ENCODE assay signal across 29 cellular contexts in the genomic region with DNA sequence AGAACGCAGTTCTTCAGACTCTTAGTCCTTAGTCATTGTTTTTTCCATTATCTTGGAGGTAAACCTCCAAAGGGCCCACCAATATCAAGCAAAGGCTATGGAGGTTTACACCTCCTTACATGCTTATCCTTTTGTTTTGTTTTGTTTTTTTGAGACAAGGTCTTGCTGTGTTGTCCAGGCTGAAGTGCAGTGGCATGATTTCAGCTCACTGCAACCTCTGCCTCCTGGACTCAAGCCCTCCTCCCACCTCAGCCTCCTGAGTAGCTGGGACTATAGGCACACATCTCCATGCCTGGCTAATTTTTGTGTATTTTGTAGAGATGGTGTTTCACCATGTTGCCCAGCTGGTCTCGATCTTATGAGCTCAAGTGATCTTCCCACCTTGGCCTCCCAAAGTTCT. TPM values are rescaled to one million over a fixed set of nuclear protein-coding genes. Genes with fewer than 3 reads are reported as not detected.
"Had no signal": no experiment of that assay in that cellular context is flagged by ENCODE, and none has a peak within 500 bp of the region (broad histone marks: within the 10 kb centered on the region; RNA-seq: fewer than 3 reads in every experiment).

No MANE protein-coding gene starts in this region.

- H3K9me3 Mint-ChIP-seq: activated CD4-positive, alpha-beta memory T cell treated with anti-CD3 and anti-CD28 coated beads, Interleukin-2, amount 10 ng/mL, durations not matched to agents 7 days and 5 days; activated CD4-positive, alpha-beta T cell treated with anti-CD3 and anti-CD28 coated beads, Interleukin-2, amount 10 ng/mL, durations not matched to agents 7 days and 5 days; activated T-cell treated with anti-CD3 and anti-CD28 coated beads, Interleukin-2, amount 50 U/mL, for 24 hours; activated T-cell treated with anti-CD3 and anti-CD28 coated beads, Interleukin-2, amount 50 U/mL, for 72 hours; central memory CD8-positive, alpha-beta T cell; effector memory CD8-positive, alpha-beta T cell had no signal

- H3K27me3 Mint-ChIP-seq: activated naive CD8-positive, alpha-beta T cell; activated T-cell treated with anti-CD3 and anti-CD28 coated beads, Interleukin-2, amount 50 U/mL, for 24 hours had no signal

- H3K36me3 ChIP-seq: brain microvascular endothelial cell, esophagus squamous epithelium, gastroesophageal sphincter had no signal

- H3K36me3 Mint-ChIP-seq: activated naive CD8-positive, alpha-beta T cell had no signal

- H3K27me3 ChIP-seq: brain microvascular endothelial cell, esophagus squamous epithelium, gastroesophageal sphincter had no signal

- DNase-seq: activated CD4-positive, alpha-beta memory T cell treated with anti-CD3 and anti-CD28 coated beads, Interleukin-2, amount 10 ng/mL, durations not matched to agents 7 days and 5 days; activated CD4-positive, alpha-beta T cell treated with anti-CD3 and anti-CD28 coated beads for 1 hour; activated CD4-positive, alpha-beta T cell treated with anti-CD3 and anti-CD28 coated beads for 4 hours; activated CD4-positive, alpha-beta T cell treated with anti-CD3 and anti-CD28 coated beads, Interleukin-2, amount 10 ng/mL, durations not matched to agents 7 days and 5 days; activated CD4-positive, alpha-beta T cell treated with anti-CD3 and anti-CD28 coated beads, Interleukin-2, amount 50 U/mL, for 4 hours; activated CD8-positive, alpha-beta memory T cell treated with anti-CD3 and anti-CD28 coated beads, Interleukin-2, amount 50 U/mL, for 48 hours; activated gamma-delta T cell; activated naive CD4-positive, alpha-beta T cell treated with anti-CD3 and anti-CD28 coated beads, Interleukin-2, amount 50 U/mL, for 16 hours; activated naive CD4-positive, alpha-beta T cell treated with Interleukin-2 at 50 U/mL for 16 hours; activated T-cell treated with anti-CD3 and anti-CD28 coated beads for 4 hours; activated T-cell treated with anti-CD3 and anti-CD28 coated beads, Interleukin-2, amount 50 U/mL, for 24 hours; activated T-cell treated with anti-CD3 and anti-CD28 coated beads, Interleukin-2, amount 50 U/mL, for 72 hours; amniotic stem cell; anterior cingulate cortex; brain microvascular endothelial cell; dermis blood vessel endothelial cell; effector CD4-positive, alpha-beta T cell; effector memory CD8-positive, alpha-beta T cell; esophagus squamous epithelium; foreskin melanocyte; T-helper 2 cell had no signal

- H3K4me1 Mint-ChIP-seq: activated CD4-positive, alpha-beta memory T cell treated with anti-CD3 and anti-CD28 coated beads, Interleukin-2, amount 10 ng/mL, durations not matched to agents 7 days and 5 days; central memory CD8-positive, alpha-beta T cell had no signal

- H3K9me3 ChIP-seq: esophagus squamous epithelium, gastroesophageal sphincter had no signal

- H3K27ac ChIP-seq: brain microvascular endothelial cell, coronary artery, epithelial cell of prostate, esophagus squamous epithelium, gastroesophageal sphincter had no signal

- H3K27ac Mint-ChIP-seq: activated CD4-positive, alpha-beta memory T cell treated with anti-CD3 and anti-CD28 coated beads, Interleukin-2, amount 10 ng/mL, durations not matched to agents 7 days and 5 days; activated CD4-positive, alpha-beta T cell treated with anti-CD3 and anti-CD28 coated beads, Interleukin-2, amount 10 ng/mL, durations not matched to agents 7 days and 5 days; activated naive CD8-positive, alpha-beta T cell; activated T-cell treated with anti-CD3 and anti-CD28 coated beads, Interleukin-2, amount 50 U/mL, for 24 hours; activated T-cell treated with anti-CD3 and anti-CD28 coated beads, Interleukin-2, amount 50 U/mL, for 72 hours; effector memory CD8-positive, alpha-beta T cell had no signal

- H3K4me3 Mint-ChIP-seq: activated CD4-positive, alpha-beta memory T cell treated with anti-CD3 and anti-CD28 coated beads, Interleukin-2, amount 10 ng/mL, durations not matched to agents 7 days and 5 days; activated CD4-positive, alpha-beta T cell treated with anti-CD3 and anti-CD28 coated beads, Interleukin-2, amount 10 ng/mL, durations not matched to agents 7 days and 5 days; activated naive CD8-positive, alpha-beta T cell; activated T-cell treated with anti-CD3 and anti-CD28 coated beads, Interleukin-2, amount 50 U/mL, for 24 hours; activated T-cell treated with anti-CD3 and anti-CD28 coated beads, Interleukin-2, amount 50 U/mL, for 72 hours; central memory CD8-positive, alpha-beta T cell; effector memory CD8-positive, alpha-beta T cell had no signal

- H3K4me1 ChIP-seq: gastroesophageal sphincter had no signal

- FAIRE-seq: astrocyte, bronchial epithelial cell had no signal

- H3K4me3 ChIP-seq: coronary artery, esophagus squamous epithelium, gastroesophageal sphincter had no signal

- ATAC-seq: activated T-cell treated with anti-CD3 and anti-CD28 coated beads, Interleukin-2, amount 50 U/mL, for 72 hours; effector memory CD8-positive, alpha-beta T cell; gastroesophageal sphincter had no signal

RNA-seq across cellular contexts. Expression of a gene that starts 26.3 kb away (rescaled TPM):
- total RNA-seq: activated CD4-positive, alpha-beta memory T cell treated with anti-CD3 and anti-CD28 coated beads, Interleukin-2, amount 10 ng/mL, durations not matched to agents 7 days and 5 days; T-helper 1 cell treated with Interleukin-12 subunit alpha and Interleukin-12 subunit beta and Interleukin-4 antibody, amounts not matched to agents 30 ng/mL and 1 ng/mL, for 36 hours had no signal
